ENCODE assay signal across 16 cellular contexts in genomic region chr11:15346907-15347306, GRCh38.
DNase-seq lines count a peak whose midpoint lies in the region; ATAC-seq and TF ChIP-seq lines count a peak whose summit lies in the region.
"Had no signal": no experiment of that assay in that cellular context is flagged by ENCODE, and none has a peak within 500 bp of the region (broad histone marks: within the 10 kb centered on the region; RNA-seq: fewer than 3 reads in every experiment).

No MANE protein-coding gene starts in this region.

- no peaks in the 10 kb centered on the region for H3K9me3 ChIP-seq in thyroid gland
- H3K9me3 ChIP-seq: BLaER1, HAP-1 had no signal

- TF ChIP-seq POLR2A in thyroid gland (IDR thresholded peaks at IDR 0.05) = no peak

- H3K4me3 ChIP-seq in fibroblast of mammary gland (ENCODE audit: control insufficient read depth, low read depth, low read length) (no peak overlapping the region), thyroid gland (replicated peaks in 1 of 3) (no peak overlapping the region)
- H3K4me3 ChIP-seq: BLaER1, HAP-1 had no signal

- WGBS in thyroid gland, 2 donors = 45 to 59% methylated on average over 4 of the region's 4 CpGs

- no peak for ATAC-seq in GM19351 (IDR thresholded peaks at IDR 0.05; ENCODE audit: unreplicated experiment)
- ATAC-seq in HG03097 (IDR thresholded peaks at IDR 0.05; ENCODE audit: low FRiP score, unreplicated experiment) = no peak

- peak overlapping the region; percentile 19 for H3K27ac ChIP-seq in VCaP
- no peak overlapping the region for H3K27ac ChIP-seq in thyroid gland
- H3K27ac ChIP-seq: BLaER1 had no signal

- DNase-seq in Caki2 (ENCODE audit: low read depth) (peak; percentile 54), EH (ENCODE audit: low read depth) (peak; percentile 1), fibroblast of mammary gland (ENCODE audit: low read depth) (peak; percentile 2), kidney glomerular epithelial cell (lab: John Stamatoyannopoulos, UW) (no peak), thyroid gland (no peak)
- DNase-seq: 8988T; Calu3; CD4-positive, alpha-beta memory T cell; GDM1; IMR-90; KBM-7 had no signal

- no peaks in the 10 kb centered on the region for H3K4me1 ChIP-seq in thyroid gland
- H3K4me1 ChIP-seq: BLaER1, HAP-1 had no signal

- H3K36me3 ChIP-seq in thyroid gland = no peaks in the 10 kb centered on the region
- H3K36me3 ChIP-seq: BLaER1, HAP-1 had no signal

- TF ChIP-seq CTCF in VCaP (conservative IDR thresholded peaks at IDR 0.05) (no peak), fibroblast of mammary gland (conservative IDR thresholded peaks at IDR 0.05; ENCODE audit: control insufficient read depth, insufficient read depth, low read depth, low read length) (no peak), thyroid gland (IDR thresholded peaks at IDR 0.05) (no peak)

- in situ Hi-C loops in Caki2 (cut with HindIII; ENCODE audit: low pct_unique_long_range_greater_than_20kb, low sequenced_read_pairs) = no loop called here

- intact Hi-C loops in thyroid gland (cut with DNase I) = no loop called here

- H3K27me3 ChIP-seq in thyroid gland = no peaks in the 10 kb centered on the region
- H3K27me3 ChIP-seq: BLaER1 had no signal

Comparison
In these comparisons a context has a peak if more than half of its experiments do, and no peak if none do; other contexts are left out.
1. DNase-seq: peak in Caki2 (single experiment), EH (single experiment) and fibroblast of mammary gland (single experiment); none in kidney glomerular epithelial cell (single experiment) and thyroid gland (0 of 2).